In genomic region chr6:30530013-30530412, GRCh38 we compare ENCODE assay signal across 1 cellular context.
TF ChIP-seq lines count a peak whose summit lies in the region.

No MANE protein-coding gene starts in this region.

TF ChIP-seq in HepG2, 621 proteins besides CTCF, POLR2A, EP300 and RAD21 (continues in another document):
- TF ChIP-seq PITX1 (CRISPR knock-in tag; IDR thresholded peaks at IDR 0.05) (0 out of 2 replicates have a peak, but pooled peaks have one; percentile 2), TBL1XR1 (IDR thresholded peaks at IDR 0.05; ENCODE audit: borderline replicate concordance, low read length, partially characterized antibody) (no peak), NR2F1 (CRISPR knock-in tag; IDR thresholded peaks at IDR 0.05) (no peak), CEBPG (CRISPR knock-in tag; IDR thresholded peaks at IDR 0.05) (peak; percentile 25), SAP130 (CRISPR knock-in tag; IDR thresholded peaks at IDR 0.05; ENCODE audit: low read depth) (peak; percentile 38; the same call in 1 of the 2 replicates), HINFP (CRISPR knock-in tag; IDR thresholded peaks at IDR 0.05; ENCODE audit: low read depth) (0 out of 2 replicates have a peak, but pooled peaks have one; percentile 14), HMGXB4 (CRISPR knock-in tag; IDR thresholded peaks at IDR 0.05; ENCODE audit: borderline replicate concordance in 1 of 2, low read depth in 1 of 2) (0 out of 4 replicates have a peak, but pooled peaks of 1 of the 2 experiments have one; percentile 20), NR2F2 (IDR thresholded peaks at IDR 0.05; ENCODE audit: borderline replicate concordance, low read depth) (0 out of 2 replicates have a peak, but pooled peaks have one; percentile 40), DR1 (CRISPR knock-in tag; IDR thresholded peaks at IDR 0.05) (no peak), PAXIP1 (CRISPR knock-in tag; conservative IDR thresholded peaks at IDR 0.05) (peak; percentile 68), ARID5B (CRISPR knock-in tag; IDR thresholded peaks at IDR 0.05) (peak; percentile 69), ZNF775 (CRISPR knock-in tag; IDR thresholded peaks at IDR 0.05; ENCODE audit: borderline replicate concordance) (0 out of 2 replicates have a peak, but pooled peaks have one; percentile 34), HNF4G (IDR thresholded peaks at IDR 0.05; ENCODE audit: borderline replicate concordance, low read depth, low read length) (peak; percentile 54; the same call in 1 of the 2 replicates), HNF4G (CRISPR knock-in tag; IDR thresholded peaks at IDR 0.05; ENCODE audit: borderline replicate concordance, low read depth) (no peak), RARG (CRISPR knock-in tag; IDR thresholded peaks at IDR 0.05; ENCODE audit: low read depth) (no peak), LCORL (IDR thresholded peaks at IDR 0.05) (no peak), LCORL (CRISPR knock-in tag; IDR thresholded peaks at IDR 0.05) (peak; percentile 78; the same call in 1 of the 2 replicates), PATZ1 (CRISPR knock-in tag; IDR thresholded peaks at IDR 0.05) (0 out of 2 replicates have a peak, but pooled peaks have one; percentile 9), KAT7 (CRISPR knock-in tag; IDR thresholded peaks at IDR 0.05; ENCODE audit: borderline replicate concordance) (peak; percentile 36; the same call in 1 of the 2 replicates), ZNF34 (CRISPR knock-in tag; IDR thresholded peaks at IDR 0.05; ENCODE audit: borderline replicate concordance) (no peak), MED1 (CRISPR knock-in tag; IDR thresholded peaks at IDR 0.05) (peak; percentile 43; the same call in 1 of the 2 replicates), ZNF776 (CRISPR knock-in tag; IDR thresholded peaks at IDR 0.05) (no peak), MIXL1 (CRISPR knock-in tag; IDR thresholded peaks at IDR 0.05) (peak; percentile 48; the same call in 1 of the 2 replicates), KDM3A (CRISPR knock-in tag; IDR thresholded peaks at IDR 0.05; ENCODE audit: low read depth) (0 out of 2 replicates have a peak, but pooled peaks have one; percentile 8), ZNF770 (CRISPR knock-in tag; IDR thresholded peaks at IDR 0.05) (no peak), RXRB (CRISPR knock-in tag; IDR thresholded peaks at IDR 0.05; ENCODE audit: borderline replicate concordance) (peak; percentile 20; the same call in 1 of the 2 replicates), NR2F6 (IDR thresholded peaks at IDR 0.05) (peak; percentile 73; the same call in 1 of the 2 replicates), NR2F6 (CRISPR knock-in tag; IDR thresholded peaks at IDR 0.05) (peak; percentile 36), TBX2 (CRISPR knock-in tag; IDR thresholded peaks at IDR 0.05; ENCODE audit: borderline replicate concordance) (peak; percentile 59; the same call in 1 of the 2 replicates), SOX13 (IDR thresholded peaks at IDR 0.05) (peak; percentile 65), SOX13 (CRISPR knock-in tag; conservative IDR thresholded peaks at IDR 0.05 in 1 of 2, IDR thresholded peaks at IDR 0.05 in 1 of 2) (peak in 1 of 2 experiments; percentile 90; a peak in 2 of 4 replicates), SOX6 (IDR thresholded peaks at IDR 0.05) (no peak), SOX6 (CRISPR knock-in tag; IDR thresholded peaks at IDR 0.05) (peak; percentile 87), YY1 (IDR thresholded peaks at IDR 0.05; ENCODE audit: insufficient read depth, insufficient replicate concordance, low read depth, low read length) (peak; percentile 35), CREM (IDR thresholded peaks at IDR 0.05) (peak; percentile 37; the same call in 1 of the 2 replicates), CREM (CRISPR knock-in tag; IDR thresholded peaks at IDR 0.05) (no peak), PPARG (CRISPR knock-in tag; conservative IDR thresholded peaks at IDR 0.05) (peak; percentile 58), DZIP1 (CRISPR knock-in tag; IDR thresholded peaks at IDR 0.05) (no peak), ARNTL (CRISPR knock-in tag; IDR thresholded peaks at IDR 0.05) (0 out of 2 replicates have a peak, but pooled peaks have one; percentile 17), ZFP82 (CRISPR knock-in tag; IDR thresholded peaks at IDR 0.05; ENCODE audit: borderline replicate concordance) (no peak), POLR2G (IDR thresholded peaks at IDR 0.05; ENCODE audit: low read depth, low read length) (no peak), SOX5 (CRISPR knock-in tag; IDR thresholded peaks at IDR 0.05; ENCODE audit: borderline replicate concordance) (peak; percentile 84), ZNF800 (CRISPR knock-in tag; IDR thresholded peaks at IDR 0.05) (peak; percentile 55; the same call in 1 of the 2 replicates)
